1 cellular context compared by ENCODE assay signal in genomic region chr16:87474566-87474996, GRCh38.
TF ChIP-seq lines count a peak whose summit lies in the region.

No MANE protein-coding gene starts in this region.

TF ChIP-seq in GM23338, 12 proteins besides CTCF, POLR2A, EP300 and RAD21 (continued from another document):
- TF ChIP-seq, protein P1, sequence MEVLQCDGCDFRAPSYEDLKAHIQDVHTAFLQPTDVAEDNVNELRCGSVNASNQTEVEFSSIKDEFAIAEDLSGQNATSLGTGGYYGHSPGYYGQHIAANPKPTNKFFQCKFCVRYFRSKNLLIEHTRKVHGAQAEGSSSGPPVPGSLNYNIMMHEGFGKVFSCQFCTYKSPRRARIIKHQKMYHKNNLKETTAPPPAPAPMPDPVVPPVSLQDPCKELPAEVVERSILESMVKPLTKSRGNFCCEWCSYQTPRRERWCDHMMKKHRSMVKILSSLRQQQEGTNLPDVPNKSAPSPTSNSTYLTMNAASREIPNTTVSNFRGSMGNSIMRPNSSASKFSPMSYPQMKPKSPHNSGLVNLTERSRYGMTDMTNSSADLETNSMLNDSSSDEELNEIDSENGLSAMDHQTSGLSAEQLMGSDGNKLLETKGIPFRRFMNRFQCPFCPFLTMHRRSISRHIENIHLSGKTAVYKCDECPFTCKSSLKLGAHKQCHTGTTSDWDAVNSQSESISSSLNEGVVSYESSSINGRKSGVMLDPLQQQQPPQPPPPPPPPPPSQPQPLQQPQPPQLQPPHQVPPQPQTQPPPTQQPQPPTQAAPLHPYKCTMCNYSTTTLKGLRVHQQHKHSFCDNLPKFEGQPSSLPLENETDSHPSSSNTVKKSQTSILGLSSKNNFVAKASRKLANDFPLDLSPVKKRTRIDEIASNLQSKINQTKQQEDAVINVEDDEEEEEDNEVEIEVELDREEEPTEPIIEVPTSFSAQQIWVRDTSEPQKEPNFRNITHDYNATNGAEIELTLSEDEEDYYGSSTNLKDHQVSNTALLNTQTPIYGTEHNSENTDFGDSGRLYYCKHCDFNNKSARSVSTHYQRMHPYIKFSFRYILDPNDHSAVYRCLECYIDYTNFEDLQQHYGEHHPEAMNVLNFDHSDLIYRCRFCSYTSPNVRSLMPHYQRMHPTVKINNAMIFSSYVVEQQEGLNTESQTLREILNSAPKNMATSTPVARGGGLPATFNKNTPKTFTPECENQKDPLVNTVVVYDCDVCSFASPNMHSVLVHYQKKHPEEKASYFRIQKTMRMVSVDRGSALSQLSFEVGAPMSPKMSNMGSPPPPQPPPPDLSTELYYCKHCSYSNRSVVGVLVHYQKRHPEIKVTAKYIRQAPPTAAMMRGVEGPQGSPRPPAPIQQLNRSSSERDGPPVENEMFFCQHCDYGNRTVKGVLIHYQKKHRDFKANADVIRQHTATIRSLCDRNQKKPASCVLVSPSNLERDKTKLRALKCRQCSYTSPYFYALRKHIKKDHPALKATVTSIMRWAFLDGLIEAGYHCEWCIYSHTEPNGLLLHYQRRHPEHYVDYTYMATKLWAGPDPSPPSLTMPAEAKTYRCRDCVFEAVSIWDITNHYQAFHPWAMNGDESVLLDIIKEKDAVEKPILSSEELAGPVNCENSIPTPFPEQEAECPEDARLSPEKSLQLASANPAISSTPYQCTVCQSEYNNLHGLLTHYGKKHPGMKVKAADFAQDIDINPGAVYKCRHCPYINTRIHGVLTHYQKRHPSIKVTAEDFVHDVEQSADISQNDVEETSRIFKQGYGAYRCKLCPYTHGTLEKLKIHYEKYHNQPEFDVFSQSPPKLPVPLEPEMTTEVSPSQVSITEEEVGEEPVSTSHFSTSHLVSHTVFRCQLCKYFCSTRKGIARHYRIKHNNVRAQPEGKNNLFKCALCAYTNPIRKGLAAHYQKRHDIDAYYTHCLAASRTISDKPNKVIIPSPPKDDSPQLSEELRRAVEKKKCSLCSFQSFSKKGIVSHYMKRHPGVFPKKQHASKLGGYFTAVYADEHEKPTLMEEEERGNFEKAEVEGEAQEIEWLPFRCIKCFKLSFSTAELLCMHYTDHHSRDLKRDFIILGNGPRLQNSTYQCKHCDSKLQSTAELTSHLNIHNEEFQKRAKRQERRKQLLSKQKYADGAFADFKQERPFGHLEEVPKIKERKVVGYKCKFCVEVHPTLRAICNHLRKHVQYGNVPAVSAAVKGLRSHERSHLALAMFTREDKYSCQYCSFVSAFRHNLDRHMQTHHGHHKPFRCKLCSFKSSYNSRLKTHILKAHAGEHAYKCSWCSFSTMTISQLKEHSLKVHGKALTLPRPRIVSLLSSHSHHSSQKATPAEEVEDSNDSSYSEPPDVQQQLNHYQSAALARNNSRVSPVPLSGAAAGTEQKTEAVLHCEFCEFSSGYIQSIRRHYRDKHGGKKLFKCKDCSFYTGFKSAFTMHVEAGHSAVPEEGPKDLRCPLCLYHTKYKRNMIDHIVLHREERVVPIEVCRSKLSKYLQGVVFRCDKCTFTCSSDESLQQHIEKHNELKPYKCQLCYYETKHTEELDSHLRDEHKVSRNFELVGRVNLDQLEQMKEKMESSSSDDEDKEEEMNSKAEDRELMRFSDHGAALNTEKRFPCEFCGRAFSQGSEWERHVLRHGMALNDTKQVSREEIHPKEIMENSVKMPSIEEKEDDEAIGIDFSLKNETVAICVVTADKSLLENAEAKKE (CRISPR knock-in tag; IDR thresholded peaks at IDR 0.05), result no peak
- TF ChIP-seq NANOG (IDR thresholded peaks at IDR 0.05; ENCODE audit: borderline replicate concordance), result no peak
- TF ChIP-seq ZNF114 (CRISPR knock-in tag; IDR thresholded peaks at IDR 0.05), result no peak
- TF ChIP-seq, protein P2, sequence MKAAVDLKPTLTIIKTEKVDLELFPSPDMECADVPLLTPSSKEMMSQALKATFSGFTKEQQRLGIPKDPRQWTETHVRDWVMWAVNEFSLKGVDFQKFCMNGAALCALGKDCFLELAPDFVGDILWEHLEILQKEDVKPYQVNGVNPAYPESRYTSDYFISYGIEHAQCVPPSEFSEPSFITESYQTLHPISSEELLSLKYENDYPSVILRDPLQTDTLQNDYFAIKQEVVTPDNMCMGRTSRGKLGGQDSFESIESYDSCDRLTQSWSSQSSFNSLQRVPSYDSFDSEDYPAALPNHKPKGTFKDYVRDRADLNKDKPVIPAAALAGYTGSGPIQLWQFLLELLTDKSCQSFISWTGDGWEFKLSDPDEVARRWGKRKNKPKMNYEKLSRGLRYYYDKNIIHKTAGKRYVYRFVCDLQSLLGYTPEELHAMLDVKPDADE (IDR thresholded peaks at IDR 0.05), result no peak
- TF ChIP-seq ZNF331 (CRISPR knock-in tag; IDR thresholded peaks at IDR 0.05; ENCODE audit: low read depth), result no peak
